19 cellular contexts compared by ENCODE assay signal in the genomic region with DNA sequence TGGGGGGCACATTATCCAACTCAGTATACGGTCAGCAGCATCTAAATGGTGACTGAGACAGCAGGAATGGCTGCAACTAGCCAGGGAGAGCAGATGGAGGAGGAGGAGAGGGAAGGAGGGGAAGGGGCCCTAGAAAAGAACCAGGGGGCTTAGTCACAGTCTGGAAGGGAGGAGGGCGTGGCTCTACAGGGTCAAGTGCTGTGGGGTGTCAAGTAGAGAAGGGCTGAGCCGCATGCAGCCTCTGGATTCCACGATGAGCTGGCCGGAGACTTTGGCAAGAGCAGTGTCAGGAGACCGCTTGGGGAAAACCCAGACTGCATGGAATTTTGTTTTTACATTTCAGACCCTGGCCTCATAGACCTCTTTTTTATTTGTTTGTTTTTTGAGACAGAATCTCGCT. TPM values are rescaled to one million over a fixed set of nuclear protein-coding genes. Genes with fewer than 3 reads are reported as not detected.
A peak's percentile ranks its signal among the peaks of the same experiment; 100 is the strongest.
DNase-seq lines count a peak whose midpoint lies in the region; ATAC-seq and TF ChIP-seq lines count a peak whose summit lies in the region.
"Had no signal": no experiment of that assay in that cellular context is flagged by ENCODE, and none has a peak within 500 bp of the region (broad histone marks: within the 10 kb centered on the region; RNA-seq: fewer than 3 reads in every experiment).

No MANE protein-coding gene starts in this region.

- H3K36me3 Mint-ChIP-seq in Caco-2 (ENCODE audit: insufficient read depth, unreplicated experiment) (peaks cover 19% of the 10 kb centered on the region), osteocyte (ENCODE audit: unreplicated experiment) (no peaks in the 10 kb centered on the region)
- H3K36me3 Mint-ChIP-seq: CD8-positive, alpha-beta memory T cell; immature natural killer cell had no signal

- DNase-seq in Caco-2 (no peak), NCI-H226 (peak; percentile 95), fibroblast of gingiva (ENCODE audit: low read depth) (peak; percentile 23), osteocyte (ENCODE audit: extremely low spot score, unreplicated experiment) (no peak), SIG-M5 (lab: John Stamatoyannopoulos, UW) (no peak), DMS153 (lab: John Stamatoyannopoulos, UW) (no peak)
- DNase-seq in stimulated activated naive CD8-positive, alpha-beta T cell treated with anti-CD3 and anti-CD28 coated beads, Interleukin-15, Interleukin-2, amounts not matched to agents 100 U/mL and 50 U/mL, for 24 hours, result no peak
- DNase-seq in activated CD4-positive, CD25-positive, alpha-beta regulatory T cell (lab: John Stamatoyannopoulos, UW), result no peak
- DNase-seq: CD8-positive, alpha-beta memory T cell; colonic mucosa; foreskin keratinocyte; immature natural killer cell; KBM-7; NCI-H1694 treated with DMSO at 0.1 percent for 48 hours; NCI-H774; retina; SJCRH30 had no signal

- no peaks in the 10 kb centered on the region for H3K27me3 Mint-ChIP-seq in Caco-2 (ENCODE audit: insufficient read depth, unreplicated experiment)
- no peaks in the 10 kb centered on the region for H3K27me3 Mint-ChIP-seq in osteocyte (ENCODE audit: unreplicated experiment)

- intact Hi-C loops in Caco-2 (cut with micrococcal nuclease; ENCODE audit: unreplicated experiment), result no loop called here

- BruUV-seq in Caco-2 (replicated peaks; lab: Mats Ljungman, UMichigan), result no TSS peak

- peaks cover 51% of the 10 kb centered on the region for H3K4me1 ChIP-seq in Caco-2
- H3K4me1 ChIP-seq: colonic mucosa, foreskin keratinocyte, SJCRH30 had no signal

- no peak overlapping the region for H3K4me3 Mint-ChIP-seq in Caco-2 (ENCODE audit: unreplicated experiment)
- no peak overlapping the region for H3K4me3 Mint-ChIP-seq in osteocyte (ENCODE audit: unreplicated experiment)
- H3K4me3 Mint-ChIP-seq: CD8-positive, alpha-beta memory T cell; immature natural killer cell; stimulated activated naive CD8-positive, alpha-beta T cell treated with anti-CD3 and anti-CD28 coated beads, Interleukin-15, Interleukin-2, amounts not matched to agents 100 ng/mL and 50 ng/mL, for 24 hours had no signal

- no peaks in the 10 kb centered on the region for H3K36me3 ChIP-seq in Caco-2 (ENCODE audit: control insufficient read depth, insufficient read depth, low read length)
- H3K36me3 ChIP-seq: colonic mucosa, SJCRH30 had no signal

- peak overlapping the region; percentile 97 for H3K27ac Mint-ChIP-seq in Caco-2 (ENCODE audit: unreplicated experiment)
- peak overlapping the region; percentile 75 for H3K27ac Mint-ChIP-seq in osteocyte (ENCODE audit: unreplicated experiment)
- H3K27ac Mint-ChIP-seq: immature natural killer cell; stimulated activated naive CD8-positive, alpha-beta T cell treated with anti-CD3 and anti-CD28 coated beads, Interleukin-15, Interleukin-2, amounts not matched to agents 100 ng/mL and 50 ng/mL, for 24 hours had no signal

- peaks cover 9% of the 10 kb centered on the region for H3K9me3 Mint-ChIP-seq in Caco-2 (ENCODE audit: unreplicated experiment)
- no peaks in the 10 kb centered on the region for H3K9me3 Mint-ChIP-seq in osteocyte (ENCODE audit: unreplicated experiment)
- H3K9me3 Mint-ChIP-seq: CD8-positive, alpha-beta memory T cell; immature natural killer cell; stimulated activated naive CD8-positive, alpha-beta T cell treated with anti-CD3 and anti-CD28 coated beads, Interleukin-15, Interleukin-2, amounts not matched to agents 100 ng/mL and 50 ng/mL, for 24 hours had no signal

- peaks cover 30% of the 10 kb centered on the region for H3K4me1 Mint-ChIP-seq in Caco-2 (ENCODE audit: low read depth, unreplicated experiment)
- peaks cover 44% of the 10 kb centered on the region for H3K4me1 Mint-ChIP-seq in osteocyte (ENCODE audit: unreplicated experiment)
- H3K4me1 Mint-ChIP-seq: CD8-positive, alpha-beta memory T cell; immature natural killer cell had no signal

- ATAC-seq in stimulated activated naive CD8-positive, alpha-beta T cell treated with anti-CD3 and anti-CD28 coated beads, Interleukin-15, Interleukin-2, amounts not matched to agents 100 U/mL and 50 U/mL, for 24 hours, result no peak
- ATAC-seq: activated naive CD4-positive, alpha-beta T cell treated with anti-CD3 and anti-CD28 coated beads, Interleukin-2, amount 50 U/mL, for 72 hours; foreskin keratinocyte had no signal

- CTCF ChIA-PET in Caco-2 (lab: Charles Lee), result no interaction called here

- H3K9me3 ChIP-seq in Caco-2, result 0 out of 2 replicates have a peak, but pooled peaks cover 4% of the 10 kb centered on the region
- H3K9me3 ChIP-seq: colonic mucosa, SJCRH30 had no signal

- TF ChIP-seq CTCF in Caco-2 (IDR thresholded peaks at IDR 0.05; ENCODE audit: insufficient read depth in 1 of 2, low read depth in 1 of 2, low read length in 1 of 2, severe bottlenecking in 1 of 2, unreplicated experiment in 1 of 2) (no peak), osteocyte (IDR thresholded peaks at IDR 0.05) (no peak)

- H3K27me3 ChIP-seq in Caco-2 (replicated peaks; ENCODE audit: control insufficient read depth, insufficient read depth, low read length), result no peaks in the 10 kb centered on the region
- H3K27me3 ChIP-seq: colonic mucosa, SJCRH30 had no signal

- no peak overlapping the region for H3K4me3 ChIP-seq in Caco-2 (ENCODE audit: low read depth, low read length)
- H3K4me3 ChIP-seq: colonic mucosa, SJCRH30 had no signal

- POLR2A ChIA-PET in Caco-2 (lab: Charles Lee), result interaction anchor here (0.6 kb wide), 2 partner anchors 25 to 32 kb away, joined by 3 to 4 read pairs; no protein-coding TSS in a partner anchor

RNA-seq across cellular contexts. Expression of a gene that starts 25.8 kb away (rescaled TPM):
- total RNA-seq in Caco-2 (2022) (148 TPM in 2 replicates), osteocyte (63.1 and 70.4 TPM in 2 replicates)

RNA-seq across cellular contexts. Expression of a gene that starts 41.6 kb away (rescaled TPM):
- total RNA-seq in Caco-2 (2022) (45.8 and 51.3 TPM in 2 replicates), osteocyte (19.3 and 19.5 TPM in 2 replicates)

Comparison
In these comparisons a context has a peak if more than half of its experiments do, and no peak if none do; other contexts are left out.
1. DNase-seq: peak in NCI-H226 (single experiment) and fibroblast of gingiva (single experiment); none in Caco-2 (0 of 2), osteocyte (single experiment), SIG-M5 (single experiment), stimulated activated naive CD8-positive, alpha-beta T cell treated with anti-CD3 and anti-CD28 coated beads, Interleukin-15, Interleukin-2, amounts not matched to agents 100 U/mL and 50 U/mL, for 24 hours (single experiment), activated CD4-positive, CD25-positive, alpha-beta regulatory T cell (0 of 4) and DMS153 (single experiment).